9 cellular contexts compared by ENCODE assay signal in genomic region chr15:62624541-62625399, GRCh38.
DNase-seq lines count a peak whose midpoint lies in the region; ATAC-seq and TF ChIP-seq lines count a peak whose summit lies in the region.
"Had no signal": no experiment of that assay in that cellular context is flagged by ENCODE, and none has a peak within 500 bp of the region (broad histone marks: within the 10 kb centered on the region; RNA-seq: fewer than 3 reads in every experiment).

No MANE protein-coding gene starts in this region.

- ATAC-seq in GM21423 (IDR thresholded peaks at IDR 0.05; ENCODE audit: unreplicated experiment) (peak; percentile 70), mucosa of descending colon (peak; percentile 34), HG03520 (IDR thresholded peaks at IDR 0.05; ENCODE audit: unreplicated experiment) (no peak)
- no peak for ATAC-seq in CD4-positive, alpha-beta T cell (ENCODE audit: poor library complexity)

- POLR2A ChIA-PET in CD4-positive, alpha-beta T cell (lab: Charles Lee): interaction anchor here (0.7 kb wide), 1 partner anchor 28 kb away, joined by 3 read pairs; no protein-coding TSS in a partner anchor

- no peaks in the 10 kb centered on the region for H3K36me3 ChIP-seq in mucosa of descending colon (ENCODE audit: low read depth)

- H3K4me3 ChIP-seq in mucosa of descending colon: no peak overlapping the region

- no peaks in the 10 kb centered on the region for H3K27me3 ChIP-seq in CD4-positive, alpha-beta T cell (ENCODE audit: control insufficient read depth, insufficient read depth, low read length)

- intact Hi-C loops in mucosa of descending colon (cut with DNase I, micrococcal nuclease): no loop called here
- intact Hi-C loops in CD4-positive, alpha-beta T cell (cut with DNase I, micrococcal nuclease): no loop called here

- no peak for TF ChIP-seq CTCF in mucosa of descending colon (IDR thresholded peaks at IDR 0.05)
- TF ChIP-seq CTCF in CD4-positive, alpha-beta T cell (IDR thresholded peaks at IDR 0.05): no peak

- CTCF ChIA-PET in CD4-positive, alpha-beta T cell (lab: Charles Lee): no interaction called here

- H3K27ac Mint-ChIP-seq in CD4-positive, alpha-beta T cell: no peak overlapping the region

- H3K4me1 ChIP-seq in mucosa of descending colon (ENCODE audit: low read depth): peaks cover 5% of the 10 kb centered on the region

- peaks cover 32% of the 10 kb centered on the region for H3K27me3 Mint-ChIP-seq in CD4-positive, alpha-beta T cell

- H3K27ac ChIP-seq in CD4-positive, alpha-beta T cell (ENCODE audit: low read depth, low read length): no peak overlapping the region

- H3K9me3 ChIP-seq in mucosa of descending colon: no peaks in the 10 kb centered on the region
- H3K9me3 ChIP-seq in CD4-positive, alpha-beta T cell (ENCODE audit: control insufficient read depth, low read length): no peaks in the 10 kb centered on the region

- no peaks in the 10 kb centered on the region for H3K4me1 Mint-ChIP-seq in CD4-positive, alpha-beta T cell (ENCODE audit: low read depth)

- H3K36me3 Mint-ChIP-seq in CD4-positive, alpha-beta T cell (ENCODE audit: low read depth): no peaks in the 10 kb centered on the region

- H3K4me3 Mint-ChIP-seq in CD4-positive, alpha-beta T cell: no peak overlapping the region

- no peaks in the 10 kb centered on the region for H3K9me3 Mint-ChIP-seq in CD4-positive, alpha-beta T cell

- DNase-seq in AG20443 (ENCODE audit: low spot score): peak; percentile 81
- DNase-seq in amniotic stem cell (lab: John Stamatoyannopoulos, UW): peak; percentile 20
- DNase-seq in mucosa of descending colon: no peak
- DNase-seq in CD4-positive, alpha-beta T cell: no peak
- DNase-seq in SKM-1 (lab: John Stamatoyannopoulos, UW; ENCODE audit: unreplicated experiment): no peak
- DNase-seq in activated gamma-delta T cell (lab: John Stamatoyannopoulos, UW): no peak
- DNase-seq: trophoblast cell had no signal

Comparison
In these comparisons a context has a peak if more than half of its experiments do, and no peak if none do; other contexts are left out.
1. DNase-seq: peak in AG20443 (single experiment) and amniotic stem cell (single experiment); none in mucosa of descending colon (0 of 3), CD4-positive, alpha-beta T cell (0 of 10), SKM-1 (single experiment) and activated gamma-delta T cell (single experiment).
2. ATAC-seq: peak in GM21423 (single experiment) and mucosa of descending colon (single experiment); none in HG03520 (single experiment) and CD4-positive, alpha-beta T cell (single experiment).